1 cellular context compared by ENCODE assay signal in the genomic region with DNA sequence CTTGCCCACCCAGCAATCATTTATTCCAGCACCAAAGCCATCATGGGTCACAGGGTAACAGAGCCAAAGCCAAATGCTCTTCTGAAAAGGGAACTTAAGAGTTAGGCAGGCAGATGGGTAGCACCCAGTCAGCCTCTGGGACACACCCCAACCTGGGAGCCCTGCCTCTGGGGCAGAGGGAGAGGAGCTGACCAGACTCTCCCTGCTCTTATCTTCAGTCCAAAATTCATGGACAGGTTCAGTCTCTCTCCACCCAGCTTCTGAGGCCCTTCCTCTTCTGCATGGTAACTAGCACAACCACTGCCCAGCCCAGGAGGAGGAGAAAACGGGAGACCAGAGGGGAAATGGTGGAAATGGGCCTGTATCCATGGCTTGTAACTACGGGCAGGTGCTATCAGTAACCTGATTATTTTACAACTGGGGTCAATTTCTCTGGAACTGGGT.
TF ChIP-seq lines count a peak whose summit lies in the region.

No MANE protein-coding gene starts in this region.

TF ChIP-seq in H1, 55 proteins besides CTCF, POLR2A, EP300 and RAD21:
- TF ChIP-seq SUZ12 (IDR thresholded peaks at IDR 0.05; ENCODE audit: low read length) (no peak), MAFK (IDR thresholded peaks at IDR 0.05; ENCODE audit: low read depth, low read length) (no peak), TCF12 (IDR thresholded peaks at IDR 0.05; ENCODE audit: low read depth, low read length) (no peak), SP2 (IDR thresholded peaks at IDR 0.05; ENCODE audit: low read length) (no peak), POLR2AphosphoS5 (IDR thresholded peaks at IDR 0.05; ENCODE audit: low read depth, low read length) (no peak), KDM5A (IDR thresholded peaks at IDR 0.05; ENCODE audit: low read length) (no peak), RXRA (IDR thresholded peaks at IDR 0.05; ENCODE audit: insufficient read depth, low read depth, low read length) (no peak), CBX5 (IDR thresholded peaks at IDR 0.05; ENCODE audit: low read depth, low read length) (no peak), GTF2F1 (IDR thresholded peaks at IDR 0.05; ENCODE audit: borderline replicate concordance, low read depth, low read length) (no peak), EGR1 (IDR thresholded peaks at IDR 0.05; ENCODE audit: borderline replicate concordance, low read depth, low read length) (no peak), KDM4A (IDR thresholded peaks at IDR 0.05; ENCODE audit: low read depth, low read length, severe bottlenecking) (no peak), GABPA (IDR thresholded peaks at IDR 0.05; ENCODE audit: borderline replicate concordance, insufficient read depth, low read length) (no peak), KDM1A (IDR thresholded peaks at IDR 0.05; ENCODE audit: borderline replicate concordance, low read length) (no peak), BCL11A (IDR thresholded peaks at IDR 0.05; ENCODE audit: low read depth in 2 of 2, low read length in 2 of 2) (no peak), CREB1 (IDR thresholded peaks at IDR 0.05) (no peak), RFX5 (IDR thresholded peaks at IDR 0.05; ENCODE audit: borderline replicate concordance, low read depth, low read length) (no peak), NANOG (IDR thresholded peaks at IDR 0.05; ENCODE audit: insufficient read depth, low read depth, low read length, poor library complexity, severe bottlenecking) (no peak)
- TF ChIP-seq, protein P1, sequence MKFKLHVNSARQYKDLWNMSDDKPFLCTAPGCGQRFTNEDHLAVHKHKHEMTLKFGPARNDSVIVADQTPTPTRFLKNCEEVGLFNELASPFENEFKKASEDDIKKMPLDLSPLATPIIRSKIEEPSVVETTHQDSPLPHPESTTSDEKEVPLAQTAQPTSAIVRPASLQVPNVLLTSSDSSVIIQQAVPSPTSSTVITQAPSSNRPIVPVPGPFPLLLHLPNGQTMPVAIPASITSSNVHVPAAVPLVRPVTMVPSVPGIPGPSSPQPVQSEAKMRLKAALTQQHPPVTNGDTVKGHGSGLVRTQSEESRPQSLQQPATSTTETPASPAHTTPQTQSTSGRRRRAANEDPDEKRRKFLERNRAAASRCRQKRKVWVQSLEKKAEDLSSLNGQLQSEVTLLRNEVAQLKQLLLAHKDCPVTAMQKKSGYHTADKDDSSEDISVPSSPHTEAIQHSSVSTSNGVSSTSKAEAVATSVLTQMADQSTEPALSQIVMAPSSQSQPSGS (IDR thresholded peaks at IDR 0.05; ENCODE audit: low read length), result no peak
- TF ChIP-seq, protein P2, sequence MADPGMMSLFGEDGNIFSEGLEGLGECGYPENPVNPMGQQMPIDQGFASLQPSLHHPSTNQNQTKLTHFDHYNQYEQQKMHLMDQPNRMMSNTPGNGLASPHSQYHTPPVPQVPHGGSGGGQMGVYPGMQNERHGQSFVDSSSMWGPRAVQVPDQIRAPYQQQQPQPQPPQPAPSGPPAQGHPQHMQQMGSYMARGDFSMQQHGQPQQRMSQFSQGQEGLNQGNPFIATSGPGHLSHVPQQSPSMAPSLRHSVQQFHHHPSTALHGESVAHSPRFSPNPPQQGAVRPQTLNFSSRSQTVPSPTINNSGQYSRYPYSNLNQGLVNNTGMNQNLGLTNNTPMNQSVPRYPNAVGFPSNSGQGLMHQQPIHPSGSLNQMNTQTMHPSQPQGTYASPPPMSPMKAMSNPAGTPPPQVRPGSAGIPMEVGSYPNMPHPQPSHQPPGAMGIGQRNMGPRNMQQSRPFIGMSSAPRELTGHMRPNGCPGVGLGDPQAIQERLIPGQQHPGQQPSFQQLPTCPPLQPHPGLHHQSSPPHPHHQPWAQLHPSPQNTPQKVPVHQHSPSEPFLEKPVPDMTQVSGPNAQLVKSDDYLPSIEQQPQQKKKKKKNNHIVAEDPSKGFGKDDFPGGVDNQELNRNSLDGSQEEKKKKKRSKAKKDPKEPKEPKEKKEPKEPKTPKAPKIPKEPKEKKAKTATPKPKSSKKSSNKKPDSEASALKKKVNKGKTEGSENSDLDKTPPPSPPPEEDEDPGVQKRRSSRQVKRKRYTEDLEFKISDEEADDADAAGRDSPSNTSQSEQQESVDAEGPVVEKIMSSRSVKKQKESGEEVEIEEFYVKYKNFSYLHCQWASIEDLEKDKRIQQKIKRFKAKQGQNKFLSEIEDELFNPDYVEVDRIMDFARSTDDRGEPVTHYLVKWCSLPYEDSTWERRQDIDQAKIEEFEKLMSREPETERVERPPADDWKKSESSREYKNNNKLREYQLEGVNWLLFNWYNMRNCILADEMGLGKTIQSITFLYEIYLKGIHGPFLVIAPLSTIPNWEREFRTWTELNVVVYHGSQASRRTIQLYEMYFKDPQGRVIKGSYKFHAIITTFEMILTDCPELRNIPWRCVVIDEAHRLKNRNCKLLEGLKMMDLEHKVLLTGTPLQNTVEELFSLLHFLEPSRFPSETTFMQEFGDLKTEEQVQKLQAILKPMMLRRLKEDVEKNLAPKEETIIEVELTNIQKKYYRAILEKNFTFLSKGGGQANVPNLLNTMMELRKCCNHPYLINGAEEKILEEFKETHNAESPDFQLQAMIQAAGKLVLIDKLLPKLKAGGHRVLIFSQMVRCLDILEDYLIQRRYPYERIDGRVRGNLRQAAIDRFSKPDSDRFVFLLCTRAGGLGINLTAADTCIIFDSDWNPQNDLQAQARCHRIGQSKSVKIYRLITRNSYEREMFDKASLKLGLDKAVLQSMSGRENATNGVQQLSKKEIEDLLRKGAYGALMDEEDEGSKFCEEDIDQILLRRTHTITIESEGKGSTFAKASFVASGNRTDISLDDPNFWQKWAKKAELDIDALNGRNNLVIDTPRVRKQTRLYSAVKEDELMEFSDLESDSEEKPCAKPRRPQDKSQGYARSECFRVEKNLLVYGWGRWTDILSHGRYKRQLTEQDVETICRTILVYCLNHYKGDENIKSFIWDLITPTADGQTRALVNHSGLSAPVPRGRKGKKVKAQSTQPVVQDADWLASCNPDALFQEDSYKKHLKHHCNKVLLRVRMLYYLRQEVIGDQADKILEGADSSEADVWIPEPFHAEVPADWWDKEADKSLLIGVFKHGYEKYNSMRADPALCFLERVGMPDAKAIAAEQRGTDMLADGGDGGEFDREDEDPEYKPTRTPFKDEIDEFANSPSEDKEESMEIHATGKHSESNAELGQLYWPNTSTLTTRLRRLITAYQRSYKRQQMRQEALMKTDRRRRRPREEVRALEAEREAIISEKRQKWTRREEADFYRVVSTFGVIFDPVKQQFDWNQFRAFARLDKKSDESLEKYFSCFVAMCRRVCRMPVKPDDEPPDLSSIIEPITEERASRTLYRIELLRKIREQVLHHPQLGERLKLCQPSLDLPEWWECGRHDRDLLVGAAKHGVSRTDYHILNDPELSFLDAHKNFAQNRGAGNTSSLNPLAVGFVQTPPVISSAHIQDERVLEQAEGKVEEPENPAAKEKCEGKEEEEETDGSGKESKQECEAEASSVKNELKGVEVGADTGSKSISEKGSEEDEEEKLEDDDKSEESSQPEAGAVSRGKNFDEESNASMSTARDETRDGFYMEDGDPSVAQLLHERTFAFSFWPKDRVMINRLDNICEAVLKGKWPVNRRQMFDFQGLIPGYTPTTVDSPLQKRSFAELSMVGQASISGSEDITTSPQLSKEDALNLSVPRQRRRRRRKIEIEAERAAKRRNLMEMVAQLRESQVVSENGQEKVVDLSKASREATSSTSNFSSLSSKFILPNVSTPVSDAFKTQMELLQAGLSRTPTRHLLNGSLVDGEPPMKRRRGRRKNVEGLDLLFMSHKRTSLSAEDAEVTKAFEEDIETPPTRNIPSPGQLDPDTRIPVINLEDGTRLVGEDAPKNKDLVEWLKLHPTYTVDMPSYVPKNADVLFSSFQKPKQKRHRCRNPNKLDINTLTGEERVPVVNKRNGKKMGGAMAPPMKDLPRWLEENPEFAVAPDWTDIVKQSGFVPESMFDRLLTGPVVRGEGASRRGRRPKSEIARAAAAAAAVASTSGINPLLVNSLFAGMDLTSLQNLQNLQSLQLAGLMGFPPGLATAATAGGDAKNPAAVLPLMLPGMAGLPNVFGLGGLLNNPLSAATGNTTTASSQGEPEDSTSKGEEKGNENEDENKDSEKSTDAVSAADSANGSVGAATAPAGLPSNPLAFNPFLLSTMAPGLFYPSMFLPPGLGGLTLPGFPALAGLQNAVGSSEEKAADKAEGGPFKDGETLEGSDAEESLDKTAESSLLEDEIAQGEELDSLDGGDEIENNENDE (IDR thresholded peaks at IDR 0.05; ENCODE audit: insufficient replicate concordance, low read length), result no peak
